In the genomic region with DNA sequence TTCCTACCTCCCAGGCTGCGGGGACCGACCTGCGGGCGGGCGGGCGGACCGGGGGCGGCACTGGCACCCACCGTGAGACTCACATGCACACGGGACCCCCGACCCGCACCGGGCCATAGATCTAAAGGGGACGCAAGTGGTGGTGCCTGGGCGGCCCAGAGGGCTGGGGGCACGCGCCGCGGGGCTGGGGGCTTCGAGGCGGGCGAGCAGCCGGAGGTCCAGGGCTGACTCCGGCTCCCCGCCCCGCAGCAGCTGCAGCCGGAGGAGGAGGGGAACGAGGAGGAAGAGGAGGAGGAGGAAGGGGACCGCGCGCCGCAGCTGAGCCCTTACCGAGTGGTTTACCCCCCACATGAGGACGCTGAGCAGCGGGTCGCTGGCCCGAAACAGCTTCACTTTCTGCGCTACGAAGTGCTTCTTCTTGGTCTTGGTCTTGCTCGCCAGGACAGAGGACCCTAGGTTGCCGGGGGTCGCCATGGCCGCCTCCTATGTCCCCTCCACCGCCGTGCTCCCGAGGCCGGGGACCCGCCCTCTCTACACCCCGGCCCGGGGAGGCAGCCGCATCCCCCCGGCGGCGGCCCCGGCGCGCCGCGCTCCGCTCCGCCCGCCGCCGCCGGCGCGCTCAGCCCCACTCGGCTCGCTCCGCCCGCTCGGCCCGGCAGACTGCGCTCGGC, we compare ENCODE assay signal across 8 cellular contexts. TPM values are rescaled to one million over a fixed set of nuclear protein-coding genes. Genes with fewer than 3 reads are reported as not detected.
A peak's percentile ranks its signal among the peaks of the same experiment; 100 is the strongest.
DNase-seq lines count a peak whose midpoint lies in the region; ATAC-seq and TF ChIP-seq lines count a peak whose summit lies in the region.

No MANE protein-coding gene starts in this region.

- H3K27me3 ChIP-seq in cardiac muscle cell, result no peaks in the 10 kb centered on the region
- H3K27me3 ChIP-seq in rectal smooth muscle tissue (ENCODE audit: control insufficient read depth, insufficient read depth, low read length), result no peaks in the 10 kb centered on the region

- ATAC-seq in GM18499 (IDR thresholded peaks at IDR 0.05; ENCODE audit: insufficient read depth, unreplicated experiment), result peak; percentile 12
- peak; percentile 29 for ATAC-seq in HG02759 (IDR thresholded peaks at IDR 0.05; ENCODE audit: unreplicated experiment)
- peak; percentile 40 for ATAC-seq in activated T-helper 17 cell treated with anti-CD3 and anti-CD28 coated beads, Interleukin-2, amount 50 U/mL, for 72 hours (replicated peaks)

- peaks cover 31% of the 10 kb centered on the region for H3K4me1 Mint-ChIP-seq in activated T-helper 17 cell treated with anti-CD3 and anti-CD28 coated beads, Interleukin-2, amount 50 U/mL, for 72 hours

- no peaks in the 10 kb centered on the region for H3K9me3 Mint-ChIP-seq in activated T-helper 17 cell treated with anti-CD3 and anti-CD28 coated beads, Interleukin-2, amount 50 U/mL, for 72 hours

- no peaks in the 10 kb centered on the region for H3K27me3 Mint-ChIP-seq in activated T-helper 17 cell treated with anti-CD3 and anti-CD28 coated beads, Interleukin-2, amount 50 U/mL, for 72 hours

- peak; percentile 3 for DNase-seq in NCI-H526 treated with DMSO at 0.1 percent for 48 hours (lab: John Stamatoyannopoulos, UW)
- DNase-seq in cardiac muscle cell (ENCODE audit: low read depth in 1 of 2, low spot score in 1 of 2), result peak in 1 of 2 donors; percentile 38
- DNase-seq in NCI-H524 treated with DMSO at 0.1 percent for 48 hours (lab: John Stamatoyannopoulos, UW), result no peak
- DNase-seq in AG08396 (ENCODE audit: low spot score), result no peak

- peak overlapping the region; percentile 93 for H3K4me3 ChIP-seq in cardiac muscle cell
- H3K4me3 ChIP-seq in rectal smooth muscle tissue (ENCODE audit: low read length), result peak overlapping the region; percentile 98

- H3K36me3 ChIP-seq in cardiac muscle cell, result no peaks in the 10 kb centered on the region
- no peaks in the 10 kb centered on the region for H3K36me3 ChIP-seq in rectal smooth muscle tissue (ENCODE audit: control insufficient read depth, insufficient read depth, low read length)

- peaks cover 18% of the 10 kb centered on the region for H3K4me1 ChIP-seq in cardiac muscle cell (ENCODE audit: low read depth)
- peaks cover 6% of the 10 kb centered on the region for H3K4me1 ChIP-seq in rectal smooth muscle tissue (ENCODE audit: control insufficient read depth, insufficient read depth, low read length)

- H3K9me3 ChIP-seq in cardiac muscle cell (ENCODE audit: low read depth), result no peaks in the 10 kb centered on the region

- H3K27ac ChIP-seq in cardiac muscle cell (peak overlapping the region; percentile 44), rectal smooth muscle tissue (ENCODE audit: low read depth, low read length) (peak overlapping the region; percentile 81)

- peaks cover 22% of the 10 kb centered on the region for H3K36me3 Mint-ChIP-seq in activated T-helper 17 cell treated with anti-CD3 and anti-CD28 coated beads, Interleukin-2, amount 50 U/mL, for 72 hours (ENCODE audit: low read depth)

- H3K27ac Mint-ChIP-seq in activated T-helper 17 cell treated with anti-CD3 and anti-CD28 coated beads, Interleukin-2, amount 50 U/mL, for 72 hours, result no peak overlapping the region

- peak overlapping the region; percentile 86 for H3K9ac ChIP-seq in rectal smooth muscle tissue (ENCODE audit: low read length)

- peak overlapping the region; percentile 79 for H3K4me3 Mint-ChIP-seq in activated T-helper 17 cell treated with anti-CD3 and anti-CD28 coated beads, Interleukin-2, amount 50 U/mL, for 72 hours

- no peak for TF ChIP-seq CTCF in cardiac muscle cell (IDR thresholded peaks at IDR 0.05; ENCODE audit: low read depth, low read length)

RNA-seq across cellular contexts. Expression of gene PIP4K2A, which starts 0.4 kb away (rescaled TPM):
- total RNA-seq in activated T-helper 17 cell treated with anti-CD3 and anti-CD28 coated beads, Interleukin-2, amount 50 U/mL, for 72 hours, result 100 to 1,000 TPM in 1 of 2 donors, 10 to 100 TPM in 1; 86.1 to 111 TPM
- 12.9 and 23.9 TPM in 2 replicates for total RNA-seq in cardiac muscle cell
- polyA plus RNA-seq in cardiac muscle cell, result 12.1 and 15.1 TPM in 2 replicates
